In the genomic region with DNA sequence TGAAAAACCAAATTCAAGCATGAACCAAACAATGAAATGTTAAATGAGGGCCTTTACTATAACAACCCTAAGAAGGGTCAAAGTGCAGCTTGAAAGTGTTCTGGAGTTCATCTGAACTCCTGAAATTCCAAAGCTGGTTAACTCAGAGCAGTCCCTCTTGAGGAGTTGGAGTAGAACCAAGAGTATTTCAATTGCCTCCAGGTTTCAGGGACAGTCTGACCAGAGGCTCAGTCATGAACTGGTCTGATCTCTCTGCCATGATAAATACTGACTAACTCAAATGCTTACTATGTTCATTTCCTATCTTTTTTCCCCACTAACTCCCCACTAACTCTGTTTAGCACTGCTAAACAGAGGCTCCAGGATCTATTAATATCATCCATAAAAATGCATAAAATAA, we compare ENCODE assay signal across 10 cellular contexts. TPM values are rescaled to one million over a fixed set of nuclear protein-coding genes. Genes with fewer than 3 reads are reported as not detected.
DNase-seq lines count a peak whose midpoint lies in the region; ATAC-seq and TF ChIP-seq lines count a peak whose summit lies in the region.
"Had no signal": no experiment of that assay in that cellular context is flagged by ENCODE, and none has a peak within 500 bp of the region (broad histone marks: within the 10 kb centered on the region; RNA-seq: fewer than 3 reads in every experiment).

No MANE protein-coding gene starts in this region.

- TF ChIP-seq CTCF in heart right ventricle (IDR thresholded peaks at IDR 0.05) (no peak), adrenal gland (IDR thresholded peaks at IDR 0.05) (no peak), left lung (IDR thresholded peaks at IDR 0.05) (no peak), type B pancreatic cell (conservative IDR thresholded peaks at IDR 0.05) (no peak)

- H3K9me3 ChIP-seq in heart right ventricle (no peaks in the 10 kb centered on the region), adrenal gland (replicated peaks in 1 of 3) (no peaks in the 10 kb centered on the region), left lung (no peaks in the 10 kb centered on the region)

- no peaks in the 10 kb centered on the region for H3K27me3 Mint-ChIP-seq in type B pancreatic cell

- H3K27ac ChIP-seq in heart right ventricle (peak overlapping the region in 9 of 10 donors; percentile 28 to 78 (median 64)), adrenal gland (peak overlapping the region in 4 of 5 donors; percentile 63 to 88 (median 78)), left lung (peak overlapping the region; percentile 64 to 65)

- H3K36me3 ChIP-seq in heart right ventricle (peaks cover 0 to 5% (median 0%) of the 10 kb centered on the region in 9 donors), adrenal gland (replicated peaks in 1 of 2) (no peaks in the 10 kb centered on the region), left lung (no peaks in the 10 kb centered on the region)

- H3K4me3 Mint-ChIP-seq in type B pancreatic cell, result peak overlapping the region; percentile 85

- no peak for TF ChIP-seq POLR2A in adrenal gland (IDR thresholded peaks at IDR 0.05)

- no peak for DNase-seq in heart right ventricle
- DNase-seq in Right ventricle myocardium superior, result no peak
- DNase-seq in adrenal gland, result no peak
- no peak for DNase-seq in left lung
- DNase-seq in type B pancreatic cell (ENCODE audit: extremely low spot score, unreplicated experiment), result no peak
- DNase-seq in middle frontal gyrus (ENCODE audit: extremely low spot score, low spot score), result no peak
- DNase-seq: aorta, GDM1 had no signal

- H3K27ac Mint-ChIP-seq in type B pancreatic cell, result peak overlapping the region; percentile 53

- ATAC-seq in heart right ventricle (no peak), Right ventricle myocardium superior (ENCODE audit: poor library complexity) (no peak), left lung (no peak), GM18502 (IDR thresholded peaks at IDR 0.05; ENCODE audit: poor library complexity, unreplicated experiment) (no peak), GM18519 (IDR thresholded peaks at IDR 0.05; ENCODE audit: low FRiP score, unreplicated experiment) (no peak)

- H3K27me3 ChIP-seq in heart right ventricle (no peaks in the 10 kb centered on the region), adrenal gland (no peaks in the 10 kb centered on the region), left lung (no peaks in the 10 kb centered on the region)

- H3K4me3 ChIP-seq in heart right ventricle, result peak overlapping the region in 7 of 10 donors; percentile 13 to 100 (median 19)
- peak overlapping the region in 1 of 4 donors; percentile 36 for H3K4me3 ChIP-seq in adrenal gland
- no peak overlapping the region for H3K4me3 ChIP-seq in left lung

- H3K4me1 Mint-ChIP-seq in type B pancreatic cell (ENCODE audit: unreplicated experiment), result peaks cover 39% of the 10 kb centered on the region

- H3K9me3 Mint-ChIP-seq in type B pancreatic cell, result no peaks in the 10 kb centered on the region

- intact Hi-C loops in heart right ventricle (cut with DNase I) (loop anchor here in 4 of 10 donors (1.0 to 10.0 kb wide), 4 partner anchors 52 to 59 kb away; partner anchors contain the start of genes CIAO1 (in 1 of the 4), DUSP2 (in 1 of the 4) and TMEM127 (in 1 of the 4)), Right ventricle myocardium superior (cut with DNase I) (no loop called here), adrenal gland (cut with DNase I) (loop anchor here in 1 of 2 donors (10.0 kb wide), 1 partner anchor 49 kb away; no protein-coding TSS in a partner anchor), left lung (cut with DNase I) (no loop called here)

- peaks cover 19% of the 10 kb centered on the region for H3K36me3 Mint-ChIP-seq in type B pancreatic cell

- peaks cover 15 to 83% (median 78%) of the 10 kb centered on the region in 9 donors for H3K4me1 ChIP-seq in heart right ventricle
- peaks cover 52 to 76% of the 10 kb centered on the region in 2 donors for H3K4me1 ChIP-seq in adrenal gland (replicated peaks in 1 of 2)
- H3K4me1 ChIP-seq in left lung, result peaks cover 43 to 79% of the 10 kb centered on the region in 2 donors

RNA-seq across cellular contexts. Expression of gene STARD7, which starts 2.7 kb away (rescaled TPM):
- total RNA-seq in heart right ventricle (100 to 1,000 TPM; 138 to 397 (median 191) TPM), Right ventricle myocardium superior (179 TPM), adrenal gland (100 to 1,000 TPM; 145 to 209 (median 166) TPM), left lung (100 to 1,000 TPM; 132 to 142 TPM), type B pancreatic cell (ENCODE audit: low replicate concordance) (133 and 146 TPM in 2 replicates)
- polyA plus RNA-seq in heart right ventricle (100 to 1,000 TPM in 1 of 2 donors, 10 to 100 TPM in 1; 50.8 to 312 TPM), adrenal gland (100 to 1,000 TPM in 1 of 3 donors, 10 to 100 TPM in 2; 37.8 to 129 (median 45.9) TPM)

RNA-seq across cellular contexts. Expression of gene TMEM127, which starts 59.9 kb away (rescaled TPM):
- 100 to 1,000 TPM in 4 of 10 donors, 10 to 100 TPM in 6; 72.2 to 113 (median 95.1) TPM for total RNA-seq in heart right ventricle
- polyA plus RNA-seq in heart right ventricle, result 10 to 100 TPM; 15.2 to 70.6 TPM
- 67.3 TPM for total RNA-seq in Right ventricle myocardium superior
- total RNA-seq in adrenal gland, result 10 to 100 TPM; 57.7 to 89.2 (median 71.2) TPM
- 10 to 100 TPM; 14.9 to 48.2 (median 14.9) TPM for polyA plus RNA-seq in adrenal gland
- 10 to 100 TPM; 66.1 to 79.9 TPM for total RNA-seq in left lung
- 40.5 and 58.3 TPM in 2 replicates for total RNA-seq in type B pancreatic cell (ENCODE audit: low replicate concordance)

Comparison
In these comparisons a context has a peak if more than half of its experiments do, and no peak if none do; other contexts are left out.
1. H3K4me3 ChIP-seq: peak in heart right ventricle (7 of 10); none in left lung (0 of 2).
2. Peak in every context shown above with its lines, with median percentiles within 50 percentile points of each other: H3K27ac ChIP-seq.